In genomic region chr7:40935435-40935834, GRCh38 we compare ENCODE assay signal across 29 cellular contexts.
DNase-seq lines count a peak whose midpoint lies in the region; ATAC-seq and TF ChIP-seq lines count a peak whose summit lies in the region.
"Had no signal": no experiment of that assay in that cellular context is flagged by ENCODE, and none has a peak within 500 bp of the region (broad histone marks: within the 10 kb centered on the region; RNA-seq: fewer than 3 reads in every experiment).

No MANE protein-coding gene starts in this region.

- H3K4me1 ChIP-seq in SK-N-SH (ENCODE audit: control insufficient read depth in 1 of 2, insufficient read depth in 2 of 2, low read depth in 1 of 2, low read length in 1 of 2) (no peaks in the 10 kb centered on the region), osteoblast (ENCODE audit: insufficient read depth, low read length) (no peaks in the 10 kb centered on the region)
- H3K4me1 ChIP-seq: A549; BE2C; BLaER1; BLaER1 treated with 17β-estradiol and CSF1 and Interleukin-3, amounts not matched to agents 10 nM and 100 nM; Caco-2 had no signal

- CTCF ChIA-PET in SK-N-SH (lab: Yijun Ruan, JAX): no interaction called here

- ATAC-seq in SK-N-SH treated with all-trans-retinoic acid at 6 μM for 48 hours: no peak
- ATAC-seq: A549; CD8-positive, alpha-beta T cell had no signal

- H3K9me2 ChIP-seq in SK-N-SH: no peaks in the 10 kb centered on the region

- H3K79me2 ChIP-seq in SK-N-SH (ENCODE audit: insufficient read depth): no peaks in the 10 kb centered on the region
- H3K79me2 ChIP-seq in osteoblast (ENCODE audit: insufficient read depth, low read length): no peaks in the 10 kb centered on the region

- H2AFZ ChIP-seq in SK-N-SH (ENCODE audit: low read depth) (no peak overlapping the region), osteoblast (ENCODE audit: low read length) (no peak overlapping the region)

- H3K27me3 ChIP-seq in SK-N-SH (ENCODE audit: insufficient read depth) (no peaks in the 10 kb centered on the region), osteoblast (ENCODE audit: insufficient read depth, low read length) (no peaks in the 10 kb centered on the region)
- H3K27me3 ChIP-seq: BE2C; BLaER1; BLaER1 treated with 17β-estradiol and CSF1 and Interleukin-3, amounts not matched to agents 10 nM and 100 nM had no signal

- no peak for TF ChIP-seq RAD21 in SK-N-SH (IDR thresholded peaks at IDR 0.05; ENCODE audit: low read length)

- no peaks in the 10 kb centered on the region for H3F3A ChIP-seq in SK-N-SH (replicated peaks; ENCODE audit: insufficient read depth)

- no peak for TF ChIP-seq EP300 in SK-N-SH (IDR thresholded peaks at IDR 0.05; ENCODE audit: borderline replicate concordance in 1 of 2, low read depth in 1 of 2, low read length in 1 of 2)

- POLR2A ChIA-PET in SK-N-SH (lab: Yijun Ruan, JAX): no interaction called here

- H3K4me2 ChIP-seq in SK-N-SH: no peak overlapping the region
- no peak overlapping the region for H3K4me2 ChIP-seq in osteoblast (ENCODE audit: insufficient read depth, low read length)
- H3K4me2 ChIP-seq: A549; BLaER1; BLaER1 treated with 17β-estradiol and CSF1 and Interleukin-3, amounts not matched to agents 10 nM and 100 nM had no signal

- H4K20me1 ChIP-seq in SK-N-SH (ENCODE audit: insufficient read depth) (no peaks in the 10 kb centered on the region), osteoblast (ENCODE audit: insufficient read depth, low read length) (no peaks in the 10 kb centered on the region)
- H4K20me1 ChIP-seq: BLaER1; BLaER1 treated with 17β-estradiol and CSF1 and Interleukin-3, amounts not matched to agents 10 nM and 100 nM had no signal

- DNase-seq in SK-N-SH (no peak), osteoblast (ENCODE audit: insufficient read length, low spot score, missing footprints) (peak; percentile 9), iPS-NIHi7 (ENCODE audit: extremely low spot score) (no peak)
- DNase-seq: 8988T; ACHN; AML-193; BE2C; C1 segment of cervical spinal cord; Caco-2; Calu3; CD4-positive, alpha-beta memory T cell; CD4-positive, alpha-beta T cell; CD4-positive, CD25-positive, alpha-beta regulatory T cell; CD8-positive, alpha-beta memory T cell; CD8-positive, alpha-beta T cell; COR-L47; DMS 273 treated with DMSO at 0.1 percent for 48 hours; DMS153; DMS53; DMS79; DMS79 treated with DMSO at 0.1 percent for 48 hours; DND-41; EL had no signal

- H3K27ac ChIP-seq in SK-N-SH (ENCODE audit: low read depth in 2 of 2, low read length in 1 of 2) (no peak overlapping the region), osteoblast (ENCODE audit: low read depth, low read length) (no peak overlapping the region)
- H3K27ac ChIP-seq: 22Rv1; A549; BLaER1; BLaER1 treated with 17β-estradiol and CSF1 and Interleukin-3, amounts not matched to agents 10 nM and 100 nM; C4-2B had no signal

- H3K9ac ChIP-seq in SK-N-SH: no peak overlapping the region
- H3K9ac ChIP-seq: BLaER1; BLaER1 treated with 17β-estradiol and CSF1 and Interleukin-3, amounts not matched to agents 10 nM and 100 nM had no signal

- H3K36me3 ChIP-seq in SK-N-SH (replicated peaks in 1 of 2; ENCODE audit: control insufficient read depth in 1 of 2, insufficient read depth in 2 of 2, low read length in 1 of 2) (peaks cover 0 to 7% of the 10 kb centered on the region in 2 experiments), osteoblast (ENCODE audit: insufficient read depth, low read length) (no peaks in the 10 kb centered on the region)
- H3K36me3 ChIP-seq: BE2C; BLaER1; BLaER1 treated with 17β-estradiol and CSF1 and Interleukin-3, amounts not matched to agents 10 nM and 100 nM had no signal

- no peak for TF ChIP-seq CTCF in SK-N-SH (IDR thresholded peaks at IDR 0.05)
- TF ChIP-seq CTCF in osteoblast (IDR thresholded peaks at IDR 0.05; ENCODE audit: extremely low read depth, low read depth, low read length): no peak

- H3K9me3 ChIP-seq in SK-N-SH (0 out of 2 replicates have a peak, but pooled peaks cover 9% of the 10 kb centered on the region), osteoblast (ENCODE audit: low read depth, low read length) (no peaks in the 10 kb centered on the region)
- H3K9me3 ChIP-seq: A549, BE2C had no signal

- WGBS in SK-N-SH (ENCODE audit: low lambda C conversion rate): 71% methylated on average over 2 of the region's 2 CpGs

- H3K4me3 ChIP-seq in SK-N-SH (ENCODE audit: low read depth in 2 of 2, low read length in 1 of 2): no peak overlapping the region
- no peak overlapping the region for H3K4me3 ChIP-seq in osteoblast (ENCODE audit: insufficient read depth, low read length)
- H3K4me3 ChIP-seq: A549; BLaER1; BLaER1 treated with 17β-estradiol and CSF1 and Interleukin-3, amounts not matched to agents 10 nM and 100 nM had no signal

TF ChIP-seq in SK-N-SH treated with all-trans-retinoic acid at 6 μM for 48 hours, 23 proteins besides CTCF, POLR2A, EP300 and RAD21:
- TF ChIP-seq TOX (CRISPR knock-in tag; IDR thresholded peaks at IDR 0.05; ENCODE audit: borderline replicate concordance): no peak
- peak; percentile 98 for TF ChIP-seq ZNF8 (CRISPR knock-in tag; IDR thresholded peaks at IDR 0.05)

TF ChIP-seq in SK-N-SH, 30 proteins besides CTCF, POLR2A, EP300 and RAD21:
- TF ChIP-seq NFIC (IDR thresholded peaks at IDR 0.05; ENCODE audit: borderline replicate concordance) (no peak), YY1 (IDR thresholded peaks at IDR 0.05; ENCODE audit: low read depth) (no peak), FOXJ3 (CRISPR knock-in tag; IDR thresholded peaks at IDR 0.05) (no peak), POLR2AphosphoS5 (IDR thresholded peaks at IDR 0.05; ENCODE audit: low read depth, low read length) (no peak), EZH2phosphoT487 (IDR thresholded peaks at IDR 0.05; ENCODE audit: borderline replicate concordance, low read depth) (no peak), MXI1 (IDR thresholded peaks at IDR 0.05; ENCODE audit: low read depth, low read length) (no peak), FOSL2 (IDR thresholded peaks at IDR 0.05; ENCODE audit: borderline replicate concordance, low read depth) (no peak), TEAD4 (IDR thresholded peaks at IDR 0.05; ENCODE audit: borderline replicate concordance, insufficient read depth) (no peak), JUND (IDR thresholded peaks at IDR 0.05) (no peak), GATA2 (CRISPR knock-in tag; IDR thresholded peaks at IDR 0.05) (no peak), REST (IDR thresholded peaks at IDR 0.05; ENCODE audit: low read depth, low read length) (no peak), USF2 (IDR thresholded peaks at IDR 0.05; ENCODE audit: borderline replicate concordance, low read depth, low read length) (no peak)
- TF ChIP-seq, protein P1, sequence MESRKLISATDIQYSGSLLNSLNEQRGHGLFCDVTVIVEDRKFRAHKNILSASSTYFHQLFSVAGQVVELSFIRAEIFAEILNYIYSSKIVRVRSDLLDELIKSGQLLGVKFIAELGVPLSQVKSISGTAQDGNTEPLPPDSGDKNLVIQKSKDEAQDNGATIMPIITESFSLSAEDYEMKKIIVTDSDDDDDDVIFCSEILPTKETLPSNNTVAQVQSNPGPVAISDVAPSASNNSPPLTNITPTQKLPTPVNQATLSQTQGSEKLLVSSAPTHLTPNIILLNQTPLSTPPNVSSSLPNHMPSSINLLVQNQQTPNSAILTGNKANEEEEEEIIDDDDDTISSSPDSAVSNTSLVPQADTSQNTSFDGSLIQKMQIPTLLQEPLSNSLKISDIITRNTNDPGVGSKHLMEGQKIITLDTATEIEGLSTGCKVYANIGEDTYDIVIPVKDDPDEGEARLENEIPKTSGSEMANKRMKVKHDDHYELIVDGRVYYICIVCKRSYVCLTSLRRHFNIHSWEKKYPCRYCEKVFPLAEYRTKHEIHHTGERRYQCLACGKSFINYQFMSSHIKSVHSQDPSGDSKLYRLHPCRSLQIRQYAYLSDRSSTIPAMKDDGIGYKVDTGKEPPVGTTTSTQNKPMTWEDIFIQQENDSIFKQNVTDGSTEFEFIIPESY (IDR thresholded peaks at IDR 0.05; ENCODE audit: borderline replicate concordance, low read depth): no peak
- TF ChIP-seq, protein P2, sequence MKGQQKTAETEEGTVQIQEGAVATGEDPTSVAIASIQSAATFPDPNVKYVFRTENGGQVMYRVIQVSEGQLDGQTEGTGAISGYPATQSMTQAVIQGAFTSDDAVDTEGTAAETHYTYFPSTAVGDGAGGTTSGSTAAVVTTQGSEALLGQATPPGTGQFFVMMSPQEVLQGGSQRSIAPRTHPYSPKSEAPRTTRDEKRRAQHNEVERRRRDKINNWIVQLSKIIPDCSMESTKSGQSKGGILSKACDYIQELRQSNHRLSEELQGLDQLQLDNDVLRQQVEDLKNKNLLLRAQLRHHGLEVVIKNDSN (IDR thresholded peaks at IDR 0.05; ENCODE audit: borderline replicate concordance, low read depth): no peak
